Comparison of ENCODE assay signal across 7 cellular contexts in the genomic region with DNA sequence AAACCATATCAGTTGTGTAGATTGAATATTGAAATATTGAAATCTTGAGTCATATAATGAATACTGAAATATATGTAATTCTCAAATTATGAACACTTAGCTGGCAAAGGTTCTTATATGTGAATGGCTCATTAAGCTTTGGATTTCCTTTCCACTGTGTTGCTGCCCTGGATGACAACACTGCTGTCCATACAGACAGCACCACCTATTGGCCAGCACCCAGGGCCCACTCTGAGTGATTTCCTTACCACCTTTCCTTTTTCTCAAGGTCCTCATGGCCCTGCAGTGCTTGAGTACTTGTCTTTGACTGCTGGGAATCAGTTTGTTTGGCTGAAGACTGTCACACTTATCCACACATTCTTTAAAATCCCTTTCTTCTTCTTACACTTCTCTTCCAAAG. TPM values are rescaled to one million over a fixed set of nuclear protein-coding genes. Genes with fewer than 3 reads are reported as not detected.
DNase-seq lines count a peak whose midpoint lies in the region; ATAC-seq and TF ChIP-seq lines count a peak whose summit lies in the region.
"Not testable (repeated sequence)": the region's sequence is repeated elsewhere in the genome, so short reads cannot be mapped to it uniquely, and the experiment has no call there.

No MANE protein-coding gene starts in this region.

- H3K9me2 ChIP-seq in GM23338 (ENCODE audit: insufficient read depth); PC-3 (replicated peaks; ENCODE audit: low read length): not testable (repeated sequence)

- not testable (repeated sequence) for H3F3A ChIP-seq in GM23338 (replicated peaks; ENCODE audit: low read depth); PC-3 (ENCODE audit: low read length, unreplicated experiment)

- not testable (repeated sequence) for H3K4me3 Mint-ChIP-seq in GM23338; WTC11; effector memory CD8-positive, alpha-beta T cell; natural killer cell

- not testable (repeated sequence) for H3K4me1 ChIP-seq in GM23338 (ENCODE audit: insufficient read depth); PC-3 (ENCODE audit: insufficient read depth, low read length)

- not testable (repeated sequence) for BruUV-seq in PC-3 (replicated peaks; lab: Mats Ljungman, UMichigan)

- TF ChIP-seq CTCF in GM23338 (conservative IDR thresholded peaks at IDR 0.05; ENCODE audit: low read depth in 2 of 2); PC-3 (conservative IDR thresholded peaks at IDR 0.05; ENCODE audit: low read depth, low read length); WTC11 (IDR thresholded peaks at IDR 0.05); natural killer cell (IDR thresholded peaks at IDR 0.05): not testable (repeated sequence)

- not testable (repeated sequence) for H3K27me3 Mint-ChIP-seq in GM23338 (ENCODE audit: insufficient read depth, low read depth, poor library complexity); WTC11 (ENCODE audit: low read depth); effector memory CD8-positive, alpha-beta T cell; natural killer cell (ENCODE audit: low read depth in 2 of 2)

- not testable (repeated sequence) for H3K27me3 ChIP-seq in GM23338 (ENCODE audit: insufficient read depth); PC-3 (ENCODE audit: low read length)

- CTCF ChIA-PET in PC-3 (lab: Charles Lee); WTC11 (lab: Charles Lee): not testable (repeated sequence)

- not testable (repeated sequence) for DNase-seq in GM23338 (ENCODE audit: low spot score); PC-3; WTC11 (ENCODE audit: low spot score); activated naive CD4-positive, alpha-beta T cell treated with anti-CD3 and anti-CD28 coated beads, Interleukin-2, amount 50 U/mL, for 72 hours (ENCODE audit: low spot score in 2 of 2); effector memory CD8-positive, alpha-beta T cell; left lobe of liver (ENCODE audit: low spot score); natural killer cell

- H4K20me1 ChIP-seq in GM23338 (replicated peaks; ENCODE audit: insufficient read depth); PC-3 (ENCODE audit: low read length): not testable (repeated sequence)

- not testable (repeated sequence) for H3K9me3 Mint-ChIP-seq in GM23338; WTC11; activated naive CD4-positive, alpha-beta T cell treated with anti-CD3 and anti-CD28 coated beads, Interleukin-2, amount 50 U/mL, for 72 hours; effector memory CD8-positive, alpha-beta T cell; natural killer cell

- H3K4me1 Mint-ChIP-seq in GM23338; WTC11; effector memory CD8-positive, alpha-beta T cell (ENCODE audit: low read depth in 2 of 2); natural killer cell: not testable (repeated sequence)

- H3K9me3 ChIP-seq in PC-3 (ENCODE audit: low read length): not testable (repeated sequence)

- not testable (repeated sequence) for H3K4me2 ChIP-seq in GM23338; PC-3 (ENCODE audit: low read length)

- ATAC-seq in GM23338 (peak; percentile 98), PC-3 (peak; percentile 74; the same call in 1 of the 2 replicates), WTC11 (peak; percentile 100), left lobe of liver (peak; percentile 59), natural killer cell (peak in 2 of 3 donors; percentile 31 to 73)
- peak; percentile 55 to 60 for ATAC-seq in activated naive CD4-positive, alpha-beta T cell treated with anti-CD3 and anti-CD28 coated beads, Interleukin-2, amount 50 U/mL, for 72 hours
- ATAC-seq in effector memory CD8-positive, alpha-beta T cell (replicated peaks): peak; percentile 33

- not testable (repeated sequence) for H3K9ac ChIP-seq in PC-3 (ENCODE audit: low read length)

- not testable (repeated sequence) for H3K79me2 ChIP-seq in GM23338 (replicated peaks; ENCODE audit: insufficient read depth); PC-3 (ENCODE audit: low read length)

- not testable (repeated sequence) for H3K36me3 ChIP-seq in GM23338 (ENCODE audit: insufficient read depth); PC-3 (ENCODE audit: low read depth, low read length)

- POLR2A ChIA-PET in PC-3 (lab: Charles Lee; ENCODE audit: unreplicated experiment); WTC11 (lab: Charles Lee): not testable (repeated sequence)

- H3K36me3 Mint-ChIP-seq in GM23338 (ENCODE audit: low read depth); WTC11; activated naive CD4-positive, alpha-beta T cell treated with anti-CD3 and anti-CD28 coated beads, Interleukin-2, amount 50 U/mL, for 72 hours; effector memory CD8-positive, alpha-beta T cell (ENCODE audit: insufficient read depth); natural killer cell: not testable (repeated sequence)

- H2AFZ ChIP-seq in GM23338; PC-3 (ENCODE audit: low read length): not testable (repeated sequence)

- intact Hi-C loops in PC-3 (cut with micrococcal nuclease); natural killer cell (cut with micrococcal nuclease): not testable (repeated sequence)

- not testable (repeated sequence) for H3K27ac Mint-ChIP-seq in GM23338; WTC11; activated naive CD4-positive, alpha-beta T cell treated with anti-CD3 and anti-CD28 coated beads, Interleukin-2, amount 50 U/mL, for 72 hours; effector memory CD8-positive, alpha-beta T cell; natural killer cell

- not testable (repeated sequence) for H3K27ac ChIP-seq in GM23338 (ENCODE audit: low read depth); PC-3 (ENCODE audit: low read length)

- not testable (repeated sequence) for H3K4me3 ChIP-seq in GM23338; PC-3 (ENCODE audit: low read length)

RNA-seq across cellular contexts. Expression of a gene that starts 47.9 kb away (rescaled TPM):
- total RNA-seq in GM23338 (2014; rRNA removed; shearing (Covaris generic)): 39.3 and 43.0 TPM in 2 replicates
- 27.0 TPM in 2 replicates for polyA plus RNA-seq in GM23338 (2016; fragmentation: Nextera tagmentation; extraction: Ambion mirVana)
- total RNA-seq in PC-3 (2014; rRNA removed) (13.6 and 14.3 TPM in 2 replicates), WTC11 (2021) (25.5 to 29.9 TPM (median 29.1 TPM) in 3 replicates), left lobe of liver (15.9 TPM), natural killer cell (1 to 10 TPM; 3.6 to 5.8 (median 5.4) TPM)
- total RNA-seq in activated naive CD4-positive, alpha-beta T cell treated with anti-CD3 and anti-CD28 coated beads, Interleukin-2, amount 50 U/mL, for 72 hours: 1 to 10 TPM; 6.4 to 8.3 TPM

Comparison
In these comparisons a context has a peak if more than half of its experiments do, and no peak if none do; other contexts are left out.
1. ATAC-seq: peak in every context shown above with its lines; median percentile 100 in WTC11; 98 in GM23338; 74 in PC-3; 59 in left lobe of liver; 58 in activated naive CD4-positive, alpha-beta T cell treated with anti-CD3 and anti-CD28 coated beads, Interleukin-2, amount 50 U/mL, for 72 hours; 52 in natural killer cell; 33 in effector memory CD8-positive, alpha-beta T cell.